ENCODE assay signal across 1 cellular context in genomic region chr4:1759170-1759817, GRCh38.
TF ChIP-seq lines count a peak whose summit lies in the region.

No MANE protein-coding gene starts in this region.

TF ChIP-seq in HepG2, 621 proteins besides CTCF, POLR2A, EP300 and RAD21 (continued from another document):
- TF ChIP-seq AGO2 (optimal IDR thresholded peaks at IDR 0.05; ENCODE audit: low read depth, low read length): peak; percentile 74
- no peak for TF ChIP-seq GPN1 (CRISPR knock-in tag; IDR thresholded peaks at IDR 0.05; ENCODE audit: borderline replicate concordance)
- TF ChIP-seq ZNF709 (CRISPR knock-in tag; IDR thresholded peaks at IDR 0.05): no peak
- no peak for TF ChIP-seq MAZ (IDR thresholded peaks at IDR 0.05; ENCODE audit: borderline replicate concordance, low read depth, low read length)
- no peak for TF ChIP-seq MAZ (CRISPR knock-in tag; IDR thresholded peaks at IDR 0.05; ENCODE audit: low read depth)
- no peak for TF ChIP-seq TOPORS (CRISPR knock-in tag; IDR thresholded peaks at IDR 0.05)
- no peak for TF ChIP-seq SSRP1 (CRISPR knock-in tag; IDR thresholded peaks at IDR 0.05)
- TF ChIP-seq REXO4 (CRISPR knock-in tag; IDR thresholded peaks at IDR 0.05; ENCODE audit: borderline replicate concordance): no peak
- no peak for TF ChIP-seq ZKSCAN5 (CRISPR knock-in tag; IDR thresholded peaks at IDR 0.05)
- no peak for TF ChIP-seq ARHGAP35 (CRISPR knock-in tag; IDR thresholded peaks at IDR 0.05; ENCODE audit: borderline replicate concordance)
- TF ChIP-seq ZNF570 (CRISPR knock-in tag; IDR thresholded peaks at IDR 0.05; ENCODE audit: borderline replicate concordance): no peak
- TF ChIP-seq SP4 (CRISPR knock-in tag; IDR thresholded peaks at IDR 0.05): no peak
- TF ChIP-seq NR2F6 (IDR thresholded peaks at IDR 0.05): no peak
- no peak for TF ChIP-seq NR2F6 (CRISPR knock-in tag; IDR thresholded peaks at IDR 0.05)
- TF ChIP-seq THAP7 (CRISPR knock-in tag; IDR thresholded peaks at IDR 0.05): 0 out of 2 replicates have a peak, but pooled peaks have one; percentile 26
- TF ChIP-seq, protein P1, sequence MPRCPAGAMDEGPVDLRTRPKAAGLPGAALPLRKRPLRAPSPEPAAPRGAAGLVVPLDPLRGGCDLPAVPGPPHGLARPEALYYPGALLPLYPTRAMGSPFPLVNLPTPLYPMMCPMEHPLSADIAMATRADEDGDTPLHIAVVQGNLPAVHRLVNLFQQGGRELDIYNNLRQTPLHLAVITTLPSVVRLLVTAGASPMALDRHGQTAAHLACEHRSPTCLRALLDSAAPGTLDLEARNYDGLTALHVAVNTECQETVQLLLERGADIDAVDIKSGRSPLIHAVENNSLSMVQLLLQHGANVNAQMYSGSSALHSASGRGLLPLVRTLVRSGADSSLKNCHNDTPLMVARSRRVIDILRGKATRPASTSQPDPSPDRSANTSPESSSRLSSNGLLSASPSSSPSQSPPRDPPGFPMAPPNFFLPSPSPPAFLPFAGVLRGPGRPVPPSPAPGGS (CRISPR knock-in tag; IDR thresholded peaks at IDR 0.05): no peak
- no peak for TF ChIP-seq NFIC (IDR thresholded peaks at IDR 0.05; ENCODE audit: low read length)
- no peak for TF ChIP-seq HDAC6 (IDR thresholded peaks at IDR 0.05; ENCODE audit: low read depth, low read length)
- TF ChIP-seq CREB3 (CRISPR knock-in tag; IDR thresholded peaks at IDR 0.05): no peak
- no peak for TF ChIP-seq ZNF557 (CRISPR knock-in tag; IDR thresholded peaks at IDR 0.05)
- TF ChIP-seq ZSCAN31 (CRISPR knock-in tag; IDR thresholded peaks at IDR 0.05; ENCODE audit: low read depth): 0 out of 2 replicates have a peak, but pooled peaks have one; percentile 22
- TF ChIP-seq, protein P2, sequence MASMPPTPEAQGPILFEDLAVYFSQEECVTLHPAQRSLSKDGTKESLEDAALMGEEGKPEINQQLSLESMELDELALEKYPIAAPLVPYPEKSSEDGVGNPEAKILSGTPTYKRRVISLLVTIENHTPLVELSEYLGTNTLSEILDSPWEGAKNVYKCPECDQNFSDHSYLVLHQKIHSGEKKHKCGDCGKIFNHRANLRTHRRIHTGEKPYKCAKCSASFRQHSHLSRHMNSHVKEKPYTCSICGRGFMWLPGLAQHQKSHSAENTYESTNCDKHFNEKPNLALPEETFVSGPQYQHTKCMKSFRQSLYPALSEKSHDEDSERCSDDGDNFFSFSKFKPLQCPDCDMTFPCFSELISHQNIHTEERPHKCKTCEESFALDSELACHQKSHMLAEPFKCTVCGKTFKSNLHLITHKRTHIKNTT (CRISPR knock-in tag; IDR thresholded peaks at IDR 0.05): no peak
- TF ChIP-seq TRIM24 (CRISPR knock-in tag; IDR thresholded peaks at IDR 0.05): no peak
- TF ChIP-seq SRSF1 (optimal IDR thresholded peaks at IDR 0.05; ENCODE audit: low read depth, low read length): peak; percentile 41
- no peak for TF ChIP-seq ZMYM3 (CRISPR knock-in tag; IDR thresholded peaks at IDR 0.05)
